ENCODE assay signal across 8 cellular contexts in genomic region chr2:109047569-109047968, GRCh38. TPM values are rescaled to one million over a fixed set of nuclear protein-coding genes. Genes with fewer than 3 reads are reported as not detected.
"Had no signal": no experiment of that assay in that cellular context is flagged by ENCODE, and none has a peak within 500 bp of the region (broad histone marks: within the 10 kb centered on the region; RNA-seq: fewer than 3 reads in every experiment).

No MANE protein-coding gene starts in this region.

RNA-seq across cellular contexts. Expression of gene EDAR, which starts 58.5 kb away (rescaled TPM):
- total RNA-seq: neural crest cell, occipital lobe, osteocyte, posterior vena cava, psoas muscle, sigmoid colon, thyroid gland had no signal
- polyA plus RNA-seq: immature natural killer cell had no signal
